ENCODE assay signal across 35 cellular contexts in the genomic region with DNA sequence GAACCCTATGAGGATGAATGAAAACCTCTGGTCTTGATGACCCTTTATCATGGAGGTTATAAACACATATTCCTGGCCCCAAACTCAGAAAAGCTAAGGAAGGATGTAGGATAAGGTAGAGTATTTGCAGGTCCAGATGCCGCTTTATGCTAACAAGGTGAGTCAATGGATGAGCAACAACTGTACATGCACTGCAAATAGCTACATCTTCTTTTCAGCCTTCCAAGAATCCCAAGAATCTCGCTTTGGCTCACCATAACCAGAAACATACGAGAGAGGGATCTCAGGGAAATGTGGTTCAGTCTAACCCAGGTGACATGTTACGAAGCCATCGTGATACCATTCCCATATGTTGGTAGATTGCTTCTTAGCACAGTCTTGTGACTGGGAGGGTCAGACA.
"Had no signal": no experiment of that assay in that cellular context is flagged by ENCODE, and none has a peak within 500 bp of the region (broad histone marks: within the 10 kb centered on the region; RNA-seq: fewer than 3 reads in every experiment).

No MANE protein-coding gene starts in this region.

- H3K27ac ChIP-seq: body of pancreas, cardiac muscle cell, colonic mucosa, dorsolateral prefrontal cortex, heart right ventricle, left lung, neural progenitor cell, parathyroid adenoma, right atrium auricular region, thyroid gland, upper lobe of right lung, WERI-Rb-1 had no signal

- H3K36me3 ChIP-seq: cardiac muscle cell, colonic mucosa, heart right ventricle, left lung, neural progenitor cell, right atrium auricular region, thyroid gland, upper lobe of right lung, WERI-Rb-1 had no signal

- H3K4me3 Mint-ChIP-seq: activated naive CD8-positive, alpha-beta T cell; natural killer cell; neural progenitor cell; stimulated activated memory B cell treated with anti-CD40 and anti-IgM and Interleukin-4, amounts not matched to agents 10 μg/mL and 1 μg/mL and 100 μg/mL, for 72 hours; stimulated activated naive CD8-positive, alpha-beta T cell treated with anti-CD3 and anti-CD28 coated beads, Interleukin-15, amount 100 ng/mL, for 72 hours had no signal

- H3K4me3 ChIP-seq: body of pancreas, cardiac muscle cell, colonic mucosa, dorsolateral prefrontal cortex, heart right ventricle, left lung, lung, neural progenitor cell, right atrium auricular region, smooth muscle cell, thyroid gland, upper lobe of right lung had no signal

- ATAC-seq: activated CD4-positive, CD25-positive, alpha-beta regulatory T cell treated with anti-CD3 and anti-CD28 coated beads, Interleukin-2, amount 50 U/mL, for 24 hours; body of pancreas; heart right ventricle; left lung; natural killer cell; stimulated activated memory B cell treated with anti-CD40 and anti-IgM and Interleukin-4, amounts not matched to agents 10 μg/mL and 1 μg/mL and 100 μg/mL, for 72 hours; stimulated activated naive CD8-positive, alpha-beta T cell treated with anti-CD3 and anti-CD28 coated beads, Interleukin-15, amount 100 ng/mL, for 72 hours; upper lobe of right lung had no signal

- H3K4me1 ChIP-seq: body of pancreas, colonic mucosa, parathyroid adenoma, thyroid gland, upper lobe of right lung had no signal

- H3K9ac ChIP-seq: neural progenitor cell, parathyroid adenoma had no signal

- H3K27me3 ChIP-seq: body of pancreas, cardiac muscle cell, colonic mucosa, left lung, neural progenitor cell, right atrium auricular region, thyroid gland had no signal

- H3K4me1 Mint-ChIP-seq: natural killer cell; neural progenitor cell; stimulated activated memory B cell treated with anti-CD40 and anti-IgM and Interleukin-4, amounts not matched to agents 10 μg/mL and 1 μg/mL and 100 μg/mL, for 72 hours had no signal

- H3K9me3 Mint-ChIP-seq: natural killer cell had no signal

- H3K27ac Mint-ChIP-seq: activated naive CD8-positive, alpha-beta T cell; natural killer cell; neural progenitor cell; stimulated activated memory B cell treated with anti-CD40 and anti-IgM and Interleukin-4, amounts not matched to agents 10 μg/mL and 1 μg/mL and 100 μg/mL, for 72 hours; stimulated activated naive CD8-positive, alpha-beta T cell treated with anti-CD3 and anti-CD28 coated beads, Interleukin-15, amount 100 ng/mL, for 72 hours had no signal

- H2AFZ ChIP-seq: neural progenitor cell, parathyroid adenoma had no signal

- H3K9me3 ChIP-seq: body of pancreas, colonic mucosa, left lung, right atrium auricular region, thyroid gland, upper lobe of right lung had no signal

- H3K4me2 ChIP-seq: neural progenitor cell, smooth muscle cell had no signal

- H3K79me2 ChIP-seq: parathyroid adenoma had no signal

- H3K36me3 Mint-ChIP-seq: natural killer cell; neural progenitor cell; stimulated activated memory B cell treated with anti-CD40 and anti-IgM and Interleukin-4, amounts not matched to agents 10 μg/mL and 1 μg/mL and 100 μg/mL, for 72 hours had no signal

- DNase-seq: activated CD4-positive, alpha-beta T cell treated with anti-CD3 and anti-CD28 coated beads for 48 hours; activated CD4-positive, alpha-beta T cell treated with anti-CD3 and anti-CD28 coated beads, Interleukin-2, amount 50 U/mL, for 48 hours; activated CD8-positive, alpha-beta memory T cell treated with anti-CD3 and anti-CD28 coated beads for 24 hours; activated effector memory CD4-positive, alpha-beta T cell treated with Interleukin-2 at 50 U/mL for 16 hours; activated naive CD4-positive, alpha-beta T cell treated with Interleukin-2 at 50 U/mL for 16 hours; anterior cingulate cortex; body of pancreas; cerebellar nuclear complex; colonic mucosa; dorsolateral prefrontal cortex; effector memory CD4-positive, alpha-beta T cell; erythroblast; heart right ventricle; kidney glomerular epithelial cell; left lung; mesendoderm; natural killer cell; occipital lobe; stimulated activated CD4-positive, alpha-beta T cell treated with anti-CD3 and anti-CD28 coated beads, Interleukin-1b, Interleukin-23, amount 100 ng/mL, for 48 hours; stimulated activated CD4-positive, alpha-beta T cell treated with anti-CD3 and anti-CD28 coated beads, Interleukin-4, amount 100 ng/mL, for 4 hours; stimulated activated CD8-positive, alpha-beta memory T cell treated with anti-CD3 and anti-CD28 coated beads, Interleukin-4, amount 100 ng/mL, for 48 hours; stimulated activated naive CD8-positive, alpha-beta T cell treated with anti-CD3 and anti-CD28 coated beads, Interleukin-15, amount 100 ng/mL, for 72 hours; T-helper 9 cell; thyroid gland; upper lobe of right lung; WERI-Rb-1 had no signal
